Comparison of ENCODE assay signal across 8 cellular contexts in genomic region chr1:32869844-32870614, GRCh38. TPM values are rescaled to one million over a fixed set of nuclear protein-coding genes. Genes with fewer than 3 reads are reported as not detected.
DNase-seq lines count a peak whose midpoint lies in the region; ATAC-seq and TF ChIP-seq lines count a peak whose summit lies in the region.
"Had no signal": no experiment of that assay in that cellular context is flagged by ENCODE, and none has a peak within 500 bp of the region (broad histone marks: within the 10 kb centered on the region; RNA-seq: fewer than 3 reads in every experiment).

No MANE protein-coding gene starts in this region.

- no peak overlapping the region for H3K27ac ChIP-seq in cardiac muscle cell

- DNase-seq in NCI-H2107 treated with DMSO at 0.1 percent for 48 hours (lab: John Stamatoyannopoulos, UW; ENCODE audit: unreplicated experiment), result peak; percentile 51
- no peak for DNase-seq in NCI-H2107 (lab: John Stamatoyannopoulos, UW)
- no peak for DNase-seq in cardiac muscle cell (ENCODE audit: low read depth in 1 of 2, low spot score in 1 of 2)
- no peak for DNase-seq in stimulated activated naive B cell treated with anti-CD40 and anti-IgM and Interleukin-4, amounts not matched to agents 10 μg/mL and 1 μg/mL and 100 μg/mL, for 72 hours
- DNase-seq in NCI-H2081 treated with DMSO at 0.1 percent for 48 hours (lab: John Stamatoyannopoulos, UW), result no peak
- DNase-seq: NCI-H446 treated with DMSO at 0.1 percent for 48 hours had no signal

- H3K36me3 ChIP-seq in cardiac muscle cell, result no peaks in the 10 kb centered on the region

- H3K27me3 Mint-ChIP-seq in stimulated activated naive B cell treated with anti-CD40 and anti-IgM and Interleukin-4, amounts not matched to agents 10 μg/mL and 1 μg/mL and 100 μg/mL, for 72 hours, result peaks cover 33 to 41% of the 10 kb centered on the region in 2 donors

- no peak for TF ChIP-seq CTCF in cardiac muscle cell (IDR thresholded peaks at IDR 0.05; ENCODE audit: low read depth, low read length)

- H3K27ac Mint-ChIP-seq in stimulated activated naive B cell treated with anti-CD40 and anti-IgM and Interleukin-4, amounts not matched to agents 10 μg/mL and 1 μg/mL and 100 μg/mL, for 72 hours, result peak overlapping the region; percentile 63

- H3K4me1 ChIP-seq in cardiac muscle cell (ENCODE audit: low read depth), result peaks cover 7% of the 10 kb centered on the region

- H3K4me3 Mint-ChIP-seq in stimulated activated naive B cell treated with anti-CD40 and anti-IgM and Interleukin-4, amounts not matched to agents 10 μg/mL and 1 μg/mL and 100 μg/mL, for 72 hours, result peak overlapping the region; percentile 80 to 81

- H3K9me3 Mint-ChIP-seq in stimulated activated naive B cell treated with anti-CD40 and anti-IgM and Interleukin-4, amounts not matched to agents 10 μg/mL and 1 μg/mL and 100 μg/mL, for 72 hours, result no peaks in the 10 kb centered on the region

- peaks cover 15 to 34% of the 10 kb centered on the region in 2 donors for H3K4me1 Mint-ChIP-seq in stimulated activated naive B cell treated with anti-CD40 and anti-IgM and Interleukin-4, amounts not matched to agents 10 μg/mL and 1 μg/mL and 100 μg/mL, for 72 hours

- H3K4me3 ChIP-seq in cardiac muscle cell, result peak overlapping the region; percentile 34

- H3K9me3 ChIP-seq in cardiac muscle cell (ENCODE audit: low read depth), result no peaks in the 10 kb centered on the region

- no peak for ATAC-seq in stimulated activated naive B cell treated with anti-CD40 and anti-IgM and Interleukin-4, amounts not matched to agents 10 μg/mL and 1 μg/mL and 100 μg/mL, for 72 hours (replicated peaks)
- ATAC-seq in HG03520 (IDR thresholded peaks at IDR 0.05; ENCODE audit: unreplicated experiment), result no peak

- peaks cover 19 to 20% of the 10 kb centered on the region in 2 donors for H3K36me3 Mint-ChIP-seq in stimulated activated naive B cell treated with anti-CD40 and anti-IgM and Interleukin-4, amounts not matched to agents 10 μg/mL and 1 μg/mL and 100 μg/mL, for 72 hours

- H3K27me3 ChIP-seq in cardiac muscle cell, result peaks cover 11% of the 10 kb centered on the region

RNA-seq across cellular contexts. Expression of gene FNDC5, which starts 0.7 kb away (rescaled TPM):
- total RNA-seq in cardiac muscle cell, result 34.2 and 40.7 TPM in 2 replicates
- 18.0 and 37.4 TPM in 2 replicates for polyA plus RNA-seq in cardiac muscle cell

RNA-seq across cellular contexts. Expression of gene HPCA, which starts 16.3 kb away (rescaled TPM):
- total RNA-seq in cardiac muscle cell, result 3.7 TPM in 1 of 2 replicates, not detected in the other
- 1.6 TPM in 1 of 2 replicates, not detected in the other for polyA plus RNA-seq in cardiac muscle cell
- total RNA-seq: pulmonary artery endothelial cell had no signal

RNA-seq across cellular contexts. Expression of gene TMEM54, which starts 31.2 kb away (rescaled TPM):
- total RNA-seq in cardiac muscle cell, result 30.3 and 61.6 TPM in 2 replicates
- polyA plus RNA-seq in cardiac muscle cell, result 17.1 and 41.4 TPM in 2 replicates

RNA-seq across cellular contexts. Expression of gene S100PBP, which starts 52.6 kb away (rescaled TPM):
- total RNA-seq in cardiac muscle cell, result 23.0 and 40.5 TPM in 2 replicates
- 30.5 and 37.4 TPM in 2 replicates for polyA plus RNA-seq in cardiac muscle cell

RNA-seq across cellular contexts. Expression of gene YARS1, which starts 52.9 kb away (rescaled TPM):
- 77.9 and 80.3 TPM in 2 replicates for total RNA-seq in cardiac muscle cell
- 125 and 167 TPM in 2 replicates for polyA plus RNA-seq in cardiac muscle cell
